In genomic region chr11:64240467-64241174, GRCh38 we compare ENCODE assay signal across 8 cellular contexts. TPM values are rescaled to one million over a fixed set of nuclear protein-coding genes. Genes with fewer than 3 reads are reported as not detected.
A peak's percentile ranks its signal among the peaks of the same experiment; 100 is the strongest.
DNase-seq lines count a peak whose midpoint lies in the region; ATAC-seq and TF ChIP-seq lines count a peak whose summit lies in the region.

FKBP2 (plus strand) TSS chr11:64241095; CDS start chr11:64242388, 1,293 bp downstream.

- intact Hi-C loops in Right ventricle myocardium inferior (cut with DNase I), result loop anchor here (2.0 kb wide), 1 partner anchor 64 kb away; the partner anchor contains the start of gene ESRRA

- TF ChIP-seq POLR2A in tibial nerve (IDR thresholded peaks at IDR 0.05), result peak; percentile 81 to 93

- H3K27ac ChIP-seq in parathyroid adenoma (peak within 1 kb of the TSS; percentile 99), tibial nerve (peak within 1 kb of the TSS; percentile 95 to 100 (median 100))

- WGBS in tibial nerve, 2 donors, result 0 to 1% methylated on average over 23 to 28 of the region's 52 CpGs

- H3K4me2 ChIP-seq in parathyroid adenoma (ENCODE audit: low read length), result peak within 1 kb of the TSS; percentile 97

- no peaks in the 10 kb centered on the region for H3K9me3 ChIP-seq in parathyroid adenoma (ENCODE audit: control insufficient read depth, low read length)
- H3K9me3 ChIP-seq in tibial nerve, result no peaks in the 10 kb centered on the region

- H3K4me1 ChIP-seq in parathyroid adenoma (peaks cover 12% of the 10 kb centered on the region), tibial nerve (peaks cover 0 to 54% (median 33%) of the 10 kb centered on the region in 4 donors)

- H3K9ac ChIP-seq in parathyroid adenoma, result peak within 1 kb of the TSS; percentile 53

- peak within 1 kb of the TSS; percentile 89 for H3K4me3 ChIP-seq in GM12865 (ENCODE audit: low read depth, low read length)
- peak within 1 kb of the TSS; percentile 79 for H3K4me3 ChIP-seq in parathyroid adenoma (ENCODE audit: low read depth, low read length)
- peak within 1 kb of the TSS; percentile 78 to 98 (median 88) for H3K4me3 ChIP-seq in tibial nerve

- TF ChIP-seq CTCF in GM12865 (IDR thresholded peaks at IDR 0.05; ENCODE audit: insufficient read depth, low read depth, low read length, missing control alignments) (no peak), parathyroid adenoma (IDR thresholded peaks at IDR 0.05) (no peak), tibial nerve (IDR thresholded peaks at IDR 0.05) (peak in 1 of 5 experiments; percentile 47)

- DNase-seq in GM12865 (ENCODE audit: low read depth) (peak; percentile 99), NCI-H1417 (lab: John Stamatoyannopoulos, UW) (peak; percentile 96 to 99 (median 99)), SW 1271 (lab: John Stamatoyannopoulos, UW) (peak; percentile 87 to 90), Right ventricle myocardium inferior (ENCODE audit: missing footprints) (peak; percentile 99), tibial nerve (ENCODE audit: low spot score in 2 of 2) (peak; percentile 93 to 96)
- DNase-seq in activated naive CD8-positive, alpha-beta T cell treated with anti-CD3 and anti-CD28 coated beads, Interleukin-2, amount 50 U/mL, for 16 hours (ENCODE audit: low read depth, low spot score), result peak; percentile 95

- TF ChIP-seq EP300 in tibial nerve (IDR thresholded peaks at IDR 0.05), result peak; percentile 96 to 98

- H3K79me2 ChIP-seq in parathyroid adenoma, result no peaks in the 10 kb centered on the region

- H3K27me3 ChIP-seq in parathyroid adenoma (ENCODE audit: control insufficient read depth, insufficient read depth, low read length), result no peaks in the 10 kb centered on the region
- no peaks in the 10 kb centered on the region for H3K27me3 ChIP-seq in tibial nerve

- peak within 1 kb of the TSS; percentile 78 for H2AFZ ChIP-seq in parathyroid adenoma

- H3K36me3 ChIP-seq in parathyroid adenoma (ENCODE audit: control insufficient read depth, insufficient read depth, low read length) (no peaks in the 10 kb centered on the region), tibial nerve (peaks cover 0 to 51% (median 4%) of the 10 kb centered on the region in 3 donors)

- ATAC-seq in HG02759 (IDR thresholded peaks at IDR 0.05; ENCODE audit: unreplicated experiment) (peak; percentile 60), Right ventricle myocardium inferior (peak; percentile 81)

RNA-seq across cellular contexts. Expression of gene FKBP2, which starts in this region (rescaled TPM):
- total RNA-seq in Right ventricle myocardium inferior, result 50.6 TPM
- 100 to 1,000 TPM in 1 of 4 donors, 10 to 100 TPM in 3; 38.2 to 101 (median 57.8) TPM for total RNA-seq in tibial nerve

Comparison
In these comparisons a context has a peak if more than half of its experiments do, and no peak if none do; other contexts are left out.
1. Peak in every context shown above with its lines: DNase-seq, ATAC-seq, H3K4me3 ChIP-seq and H3K27ac ChIP-seq.